In the genomic region with DNA sequence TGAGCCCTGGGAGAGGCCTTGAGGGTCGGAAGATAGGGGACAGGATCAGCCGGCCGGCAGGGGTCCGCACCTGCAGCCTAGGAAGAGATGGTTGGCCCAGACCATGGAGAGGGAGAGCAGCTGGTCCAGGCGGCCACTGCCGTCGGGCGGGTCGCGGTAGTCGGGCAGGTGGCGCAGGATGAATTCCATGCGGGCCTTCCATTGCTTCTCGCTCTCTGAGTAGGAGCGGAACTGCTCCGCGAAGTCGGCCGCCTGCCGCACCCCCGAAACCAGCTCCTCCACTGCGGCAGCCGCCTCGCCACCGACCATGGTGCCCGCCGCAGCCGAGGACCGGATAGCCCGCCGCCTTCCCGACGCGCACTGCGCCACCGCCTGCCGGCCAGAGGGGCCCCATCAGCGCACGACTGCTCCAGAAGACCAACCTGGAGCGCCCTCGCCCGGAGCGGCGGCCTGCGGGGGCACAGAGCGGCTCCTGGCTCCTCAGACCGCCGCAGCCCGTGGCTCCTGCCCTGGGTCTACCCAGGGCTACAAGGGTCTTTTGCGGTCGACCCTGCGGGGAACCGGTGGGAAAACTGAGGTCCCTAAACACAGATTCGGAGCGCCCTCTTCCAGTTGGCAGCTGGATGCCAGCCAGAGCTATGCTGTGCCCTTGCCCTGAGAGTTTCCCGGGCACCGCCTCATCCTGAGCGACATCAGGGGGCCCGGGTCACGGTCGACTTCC, we compare ENCODE assay signal across 8 cellular contexts. TPM values are rescaled to one million over a fixed set of nuclear protein-coding genes. Genes with fewer than 3 reads are reported as not detected.
A peak's percentile ranks its signal among the peaks of the same experiment; 100 is the strongest.
DNase-seq lines count a peak whose midpoint lies in the region; ATAC-seq and TF ChIP-seq lines count a peak whose summit lies in the region.

A gene with protein sequence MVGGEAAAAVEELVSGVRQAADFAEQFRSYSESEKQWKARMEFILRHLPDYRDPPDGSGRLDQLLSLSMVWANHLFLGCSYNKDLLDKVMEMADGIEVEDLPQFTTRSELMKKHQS (minus strand): TSS at position 336 of the 721 bp plus-strand sequence. CDS start 27 bp downstream, at position 309.

- peak; percentile 95 for DNase-seq in Daoy (ENCODE audit: low read depth)
- DNase-seq in RKO (ENCODE audit: low spot score), result peak; percentile 89
- peak; percentile 83 to 85 for DNase-seq in activated T-helper 1 cell treated with anti-CD3 and anti-CD28 coated beads, Interleukin-2, amount 50 U/mL, for 16 hours (ENCODE audit: low read depth in 1 of 2, low spot score in 1 of 2)
- DNase-seq in fibroblast of gingiva (ENCODE audit: low read depth), result peak; percentile 85
- peak; percentile 77 to 94 (median 88) for DNase-seq in naive thymus-derived CD8-positive, alpha-beta T cell
- DNase-seq in stimulated activated naive CD4-positive, alpha-beta T cell (lab: John Stamatoyannopoulos, UW), result peak; percentile 75 to 89 (median 78)

- no peaks in the 10 kb centered on the region for H3K27me3 ChIP-seq in KMS-11 (ENCODE audit: insufficient read depth, low read depth)

- peak within 1 kb of the TSS; percentile 99 for H3K4me2 ChIP-seq in KMS-11

- peaks cover 0 to 19% (median 0%) of the 10 kb centered on the region in 3 donors for H3K36me3 Mint-ChIP-seq in naive thymus-derived CD8-positive, alpha-beta T cell

- H3K9ac ChIP-seq in KMS-11, result peak within 1 kb of the TSS; percentile 64

- peaks cover 17% of the 10 kb centered on the region for H3K4me1 ChIP-seq in KMS-11 (ENCODE audit: low read depth, poor library complexity, severe bottlenecking)

- no peaks in the 10 kb centered on the region for H3K36me3 ChIP-seq in KMS-11 (ENCODE audit: insufficient read depth)

- peak within 1 kb of the TSS; percentile 85 to 96 (median 92) for H3K27ac Mint-ChIP-seq in naive thymus-derived CD8-positive, alpha-beta T cell

- peak within 1 kb of the TSS; percentile 14; the same call in 1 of the 2 replicates for H3K27ac ChIP-seq in KMS-11

- H3K4me3 Mint-ChIP-seq in naive thymus-derived CD8-positive, alpha-beta T cell, result peak within 1 kb of the TSS; percentile 88 to 95 (median 93)

- peak; percentile 40 for TF ChIP-seq CTCF in KMS-11 (conservative IDR thresholded peaks at IDR 0.05; ENCODE audit: low read depth, low read length)

- no peak within 1 kb of the TSS for H3K4me3 ChIP-seq in KMS-11 (IDR thresholded peaks at IDR 0.05; ENCODE audit: insufficient read depth, low read depth, low read length)

- no peaks in the 10 kb centered on the region for H3K9me3 Mint-ChIP-seq in naive thymus-derived CD8-positive, alpha-beta T cell

- POLR2A ChIA-PET in naive thymus-derived CD8-positive, alpha-beta T cell (lab: Charles Lee), result interaction anchor here (0.6 to 6.4 kb wide), 31 partner anchors 9 to 1615 kb away, joined by 3 to 137 read pairs (median 4); a partner anchor contains a TSS

- peaks cover 16% of the 10 kb centered on the region; the same call in 1 of the 2 replicates for H3K79me2 ChIP-seq in KMS-11 (ENCODE audit: insufficient read depth, low read depth)

- peak within 1 kb of the TSS; percentile 96 for H2AFZ ChIP-seq in KMS-11 (ENCODE audit: low read depth)

- H3K4me1 Mint-ChIP-seq in naive thymus-derived CD8-positive, alpha-beta T cell, result peaks cover 16 to 41% (median 36%) of the 10 kb centered on the region in 4 donors

- H4K20me1 ChIP-seq in KMS-11 (ENCODE audit: insufficient read depth), result no peaks in the 10 kb centered on the region

- ATAC-seq in GM21737 (IDR thresholded peaks at IDR 0.05; ENCODE audit: unreplicated experiment), result peak; percentile 98
- ATAC-seq in naive thymus-derived CD8-positive, alpha-beta T cell, result peak; percentile 99

- no peaks in the 10 kb centered on the region for H3K27me3 Mint-ChIP-seq in naive thymus-derived CD8-positive, alpha-beta T cell

RNA-seq across cellular contexts. Expression of the gene that starts here (rescaled TPM):
- total RNA-seq in Daoy (2014; rRNA removed; shearing (Covaris generic)), result 72.1 and 75.7 TPM in 2 replicates
- 10 to 100 TPM; 18.3 to 19.8 TPM for total RNA-seq in naive thymus-derived CD8-positive, alpha-beta T cell
- 10 to 100 TPM; 28.0 to 34.2 (median 33.6) TPM for polyA plus RNA-seq in naive thymus-derived CD8-positive, alpha-beta T cell
